21 cellular contexts compared by ENCODE assay signal in genomic region chr3:32945136-32945535, GRCh38. TPM values are rescaled to one million over a fixed set of nuclear protein-coding genes. Genes with fewer than 3 reads are reported as not detected.
DNase-seq lines count a peak whose midpoint lies in the region; ATAC-seq and TF ChIP-seq lines count a peak whose summit lies in the region.
"Had no signal": no experiment of that assay in that cellular context is flagged by ENCODE, and none has a peak within 500 bp of the region (broad histone marks: within the 10 kb centered on the region; RNA-seq: fewer than 3 reads in every experiment).

No MANE protein-coding gene starts in this region.

- H3K4me3 ChIP-seq in mammary epithelial cell (replicated peaks in 1 of 3; ENCODE audit: insufficient read depth in 1 of 3, low read depth in 2 of 3, low read length in 3 of 3): no peak overlapping the region
- H3K4me3 ChIP-seq: upper lobe of right lung had no signal

- in situ Hi-C loops in mammary epithelial cell (cut with MboI; ENCODE audit: low sequenced_read_pairs in 2 of 2): no loop called here

- H4K20me1 ChIP-seq in mammary epithelial cell (ENCODE audit: insufficient read depth, low read length): no peaks in the 10 kb centered on the region

- H3K36me3 ChIP-seq in mammary epithelial cell (ENCODE audit: insufficient read depth, low read length): no peaks in the 10 kb centered on the region
- H3K36me3 ChIP-seq: neutrophil, upper lobe of right lung had no signal

- intact Hi-C loops in mammary epithelial cell (cut with micrococcal nuclease): loop anchor here (5.0 to 10.0 kb wide), 3 partner anchors 167 to 847 kb away; partner anchors contain the start of gene CRTAP

- no peak for ATAC-seq in HG03139 (IDR thresholded peaks at IDR 0.05; ENCODE audit: unreplicated experiment)
- ATAC-seq: activated CD8-positive, alpha-beta T cell treated with anti-CD3 and anti-CD28 coated beads, Interleukin-2, amount 10 ng/mL, durations not matched to agents 7 days and 5 days; activated naive CD8-positive, alpha-beta T cell treated with anti-CD3 and anti-CD28 coated beads, Interleukin-2, amount 50 U/mL, for 24 hours; effector memory CD8-positive, alpha-beta T cell; left lobe of liver; Right ventricle myocardium inferior; upper lobe of right lung had no signal

- dilution Hi-C loops in mammary epithelial cell (cut with HindIII; ENCODE audit: low sequenced_read_pairs): no loop called here

- H3K4me2 ChIP-seq in mammary epithelial cell (ENCODE audit: insufficient read depth, low read depth, low read length): no peak overlapping the region

- no peak overlapping the region for H3K27ac ChIP-seq in mammary epithelial cell (ENCODE audit: insufficient read depth, low read depth, low read length)
- H3K27ac ChIP-seq: neutrophil, upper lobe of right lung had no signal

- DNase-seq in NCI-H748 (lab: John Stamatoyannopoulos, UW; ENCODE audit: unreplicated experiment): peak; percentile 6
- DNase-seq in NCI-H748 treated with DMSO at 0.1 percent for 48 hours (lab: John Stamatoyannopoulos, UW): no peak
- peak; percentile 47 for DNase-seq in M059J (ENCODE audit: low read depth)
- DNase-seq in mammary epithelial cell: peak; percentile 84
- peak; percentile 8 for DNase-seq in non-pigmented ciliary epithelial cell (ENCODE audit: low read depth)
- DNase-seq in DMS 273 treated with DMSO at 0.1 percent for 48 hours (lab: John Stamatoyannopoulos, UW): no peak
- no peak for DNase-seq in UCSD-AML1 (lab: John Stamatoyannopoulos, UW; ENCODE audit: unreplicated experiment)
- DNase-seq: activated B cell treated with CpG ODN at 0.5 μM for 24 hours; activated naive CD8-positive, alpha-beta T cell treated with anti-CD3 and anti-CD28 coated beads, Interleukin-2, amount 50 U/mL, for 24 hours; effector memory CD8-positive, alpha-beta T cell; NCI-H1092; NCI-H2171; NK-92 treated with Interleukin-12 subunit alpha and Interleukin-12 subunit beta, amount 100 ng/mL, for 24 hours had no signal

- H3K27me3 ChIP-seq in mammary epithelial cell (ENCODE audit: insufficient read depth, low read length): no peaks in the 10 kb centered on the region
- H3K27me3 ChIP-seq: neutrophil, upper lobe of right lung had no signal

- H3K9ac ChIP-seq in mammary epithelial cell (ENCODE audit: insufficient read depth, low read length): no peak overlapping the region

- CTCF ChIA-PET in mammary epithelial cell (lab: Charles Lee; ENCODE audit: low non-redundant PET): no interaction called here

- H3K79me2 ChIP-seq in mammary epithelial cell (ENCODE audit: insufficient read depth, low read length): no peaks in the 10 kb centered on the region

- no peak overlapping the region for H2AFZ ChIP-seq in mammary epithelial cell (ENCODE audit: low read depth, low read length)

- H3K9me3 ChIP-seq in mammary epithelial cell (replicated peaks; ENCODE audit: insufficient read depth, low read length): no peaks in the 10 kb centered on the region
- H3K9me3 ChIP-seq: neutrophil, upper lobe of right lung had no signal

- H3K4me1 ChIP-seq in mammary epithelial cell (ENCODE audit: insufficient read depth, low read length): no peaks in the 10 kb centered on the region
- H3K4me1 ChIP-seq: upper lobe of right lung had no signal

- TF ChIP-seq CTCF in mammary epithelial cell (conservative IDR thresholded peaks at IDR 0.05 in 1 of 2, IDR thresholded peaks at IDR 0.05 in 1 of 2; ENCODE audit: extremely low read depth in 1 of 2, insufficient read depth in 1 of 2, low read depth in 1 of 2, low read length in 2 of 2): peak; percentile 22 to 25

- 25% methylated on average over 3 of the region's 3 CpGs for WGBS in mammary epithelial cell (ENCODE audit: low coverage, missing lambda C conversion rate)

- no TSS peak for BruUV-seq in mammary epithelial cell (replicated peaks; lab: Mats Ljungman, UMichigan)

RNA-seq across cellular contexts. Expression of gene CCR4, which starts 6.3 kb away (rescaled TPM):
- total RNA-seq in M059J (2014; rRNA removed; shearing (Covaris generic)): 0.10 TPM in 1 of 2 replicates, not detected in the other
- not detected for total RNA-seq in mammary epithelial cell
- not detected for polyA plus RNA-seq in mammary epithelial cell
- polyA minus RNA-seq in mammary epithelial cell: not detected
- total RNA-seq: A673, Daoy had no signal

Comparison
In these comparisons a context has a peak if more than half of its experiments do, and no peak if none do; other contexts are left out.
1. DNase-seq: peak in NCI-H748 (single experiment), M059J (single experiment), mammary epithelial cell (single experiment) and non-pigmented ciliary epithelial cell (single experiment); none in NCI-H748 treated with DMSO at 0.1 percent for 48 hours (single experiment), DMS 273 treated with DMSO at 0.1 percent for 48 hours (single experiment) and UCSD-AML1 (single experiment).